33 cellular contexts compared by ENCODE assay signal in the genomic region with DNA sequence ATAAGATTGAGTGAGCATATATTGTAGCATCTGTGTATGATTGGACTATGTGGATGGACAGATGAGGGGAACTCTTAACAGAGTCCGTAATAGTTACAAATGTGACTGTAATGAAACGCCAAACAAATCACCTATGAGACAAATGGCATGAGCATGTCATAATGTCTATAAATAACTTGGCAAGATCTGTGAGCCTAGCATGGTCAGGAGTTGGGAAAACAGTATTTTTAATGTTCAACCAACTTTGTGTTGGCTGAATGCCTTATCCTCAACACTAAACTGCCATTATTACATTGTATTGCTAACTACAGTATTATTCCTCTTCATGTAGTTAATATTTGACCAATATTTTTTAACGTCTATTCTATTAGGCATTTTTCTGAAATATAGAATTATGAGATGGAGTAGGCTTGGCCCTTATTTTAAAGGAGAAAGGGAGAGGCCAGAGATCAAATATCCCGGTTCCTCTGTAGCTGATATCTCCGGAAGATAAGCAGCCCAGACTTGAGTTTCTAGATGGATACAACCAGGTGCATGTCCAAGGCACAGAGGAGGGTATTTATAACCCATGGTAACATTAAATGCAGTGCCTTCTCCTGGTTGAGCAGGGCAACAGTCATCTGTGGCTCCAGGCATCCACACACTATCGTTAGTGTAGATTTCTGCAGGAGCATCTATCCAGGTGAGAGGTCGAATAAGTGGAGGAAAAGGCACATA. TPM values are rescaled to one million over a fixed set of nuclear protein-coding genes. Genes with fewer than 3 reads are reported as not detected.
DNase-seq lines count a peak whose midpoint lies in the region; ATAC-seq, FAIRE-seq and TF ChIP-seq lines count a peak whose summit lies in the region.
"Had no signal": no experiment of that assay in that cellular context is flagged by ENCODE, and none has a peak within 500 bp of the region (broad histone marks: within the 10 kb centered on the region; RNA-seq: fewer than 3 reads in every experiment).

No MANE protein-coding gene starts in this region.

- H3K36me3 ChIP-seq in right lobe of liver: no peaks in the 10 kb centered on the region
- no peaks in the 10 kb centered on the region for H3K36me3 ChIP-seq in HepG2 (replicated peaks in 1 of 2; ENCODE audit: control insufficient read depth in 1 of 2, insufficient read depth in 2 of 2, low read length in 2 of 2)
- no peaks in the 10 kb centered on the region for H3K36me3 ChIP-seq in pancreas
- H3K36me3 ChIP-seq: BE2C, HAP-1 had no signal

- peak in 3 of 4 donors; percentile 50 to 91 (median 84) for ATAC-seq in right lobe of liver
- ATAC-seq in HepG2: no peak
- ATAC-seq in pancreas: peak; percentile 50 to 80 (median 78)
- ATAC-seq in HG03571 (IDR thresholded peaks at IDR 0.05; ENCODE audit: unreplicated experiment): no peak
- no peak for ATAC-seq in HG03095 (IDR thresholded peaks at IDR 0.05; ENCODE audit: unreplicated experiment)
- ATAC-seq: K562 had no signal

- H4K20me1 ChIP-seq in HepG2 (ENCODE audit: insufficient read depth, low read length): no peaks in the 10 kb centered on the region

- no peak for TF ChIP-seq POLR2A in right lobe of liver (IDR thresholded peaks at IDR 0.05)
- no peak for TF ChIP-seq POLR2A in HepG2 (IDR thresholded peaks at IDR 0.05; ENCODE audit: insufficient read depth in 1 of 2, low read depth in 2 of 2, low read length in 2 of 2)

- TF ChIP-seq EP300 in HepG2 (IDR thresholded peaks at IDR 0.05; ENCODE audit: low read depth in 2 of 2, low read length in 2 of 2) (no peak), HepG2 (CRISPR knock-in tag; IDR thresholded peaks at IDR 0.05; ENCODE audit: borderline replicate concordance) (no peak)

- H3K9me3 ChIP-seq in right lobe of liver (no peaks in the 10 kb centered on the region), HepG2 (ENCODE audit: low read length) (no peaks in the 10 kb centered on the region), pancreas (no peaks in the 10 kb centered on the region)
- H3K9me3 ChIP-seq: BE2C, HAP-1 had no signal

- no peak for TF ChIP-seq CTCF in right lobe of liver (IDR thresholded peaks at IDR 0.05)
- TF ChIP-seq CTCF in HepG2 (CRISPR knock-in tag; IDR thresholded peaks at IDR 0.05): no peak
- TF ChIP-seq CTCF in pancreas (IDR thresholded peaks at IDR 0.05): no peak

- H3K4me1 ChIP-seq in right lobe of liver (peaks cover 0 to 4% (median 0%) of the 10 kb centered on the region in 4 donors), HepG2 (ENCODE audit: insufficient read depth, low read length) (no peaks in the 10 kb centered on the region), pancreas (peaks cover 0 to 8% (median 6%) of the 10 kb centered on the region in 3 donors)
- H3K4me1 ChIP-seq: BE2C, HAP-1 had no signal

- no TSS peak for BruUV-seq in HepG2 (replicated peaks; lab: Mats Ljungman, UMichigan)

- POLR2A ChIA-PET in HepG2 (lab: Yijun Ruan, JAX): no interaction called here

- H3K27me3 ChIP-seq in right lobe of liver (peaks cover 0 to 6% of the 10 kb centered on the region in 2 donors), HepG2 (ENCODE audit: control insufficient read depth in 1 of 2, insufficient read depth in 2 of 2, low read length in 2 of 2) (peaks cover 0 to 9% of the 10 kb centered on the region in 2 experiments; a peak in 3 of 5 replicates), pancreas (no peaks in the 10 kb centered on the region)

- CTCF ChIA-PET in HepG2 (lab: Yijun Ruan, JAX; ENCODE audit: low intra/inter-chr PET ratio, low total read pairs): no interaction called here

- no peak overlapping the region for H3K9ac ChIP-seq in HepG2 (ENCODE audit: insufficient read depth, low read depth, low read length)

- H3K4me3 ChIP-seq in right lobe of liver: no peak overlapping the region
- H3K4me3 ChIP-seq in HepG2 (replicated peaks in 1 of 3; ENCODE audit: insufficient read depth in 1 of 3, low read depth in 2 of 3, low read length in 3 of 3): no peak overlapping the region
- H3K4me3 ChIP-seq in pancreas: no peak overlapping the region
- H3K4me3 ChIP-seq: HAP-1, K562, PC-9, SK-N-MC had no signal

- no peak overlapping the region for H3K27ac ChIP-seq in right lobe of liver
- H3K27ac ChIP-seq in HepG2 (ENCODE audit: extremely low read length, insufficient read depth, low read length): no peak overlapping the region
- no peak overlapping the region for H3K27ac ChIP-seq in pancreas
- H3K27ac ChIP-seq: 22Rv1, PC-9, SK-N-MC had no signal

- intact Hi-C loops in right lobe of liver (cut with DNase I) (no loop called here), HepG2 (cut with micrococcal nuclease; ENCODE audit: unreplicated experiment) (no loop called here), pancreas (cut with DNase I) (no loop called here)

- H3K4me2 ChIP-seq in HepG2 (ENCODE audit: low read depth, low read length): no peak overlapping the region
- H3K4me2 ChIP-seq: PC-9 had no signal

- TF ChIP-seq RAD21 in HepG2 (CRISPR knock-in tag; IDR thresholded peaks at IDR 0.05): no peak

- H2AFZ ChIP-seq in HepG2 (ENCODE audit: low read length): no peak overlapping the region
- H2AFZ ChIP-seq: PC-9 had no signal

- DNase-seq in right lobe of liver (no peak), HepG2 (ENCODE audit: low spot score) (no peak), kidney glomerular epithelial cell (lab: John Stamatoyannopoulos, UW) (peak; percentile 50), pancreas (no peak), NCI-H2029 treated with DMSO at 0.1 percent for 48 hours (lab: John Stamatoyannopoulos, UW) (no peak)
- DNase-seq: BE2C; CD8-positive, alpha-beta memory T cell; DMS 273 treated with DMSO at 0.1 percent for 48 hours; DMS79; EL; GDM1; GOT3; HFFc6; Kasumi-1; MV-4-11; NCI-H1105; NCI-H146; NCI-H1930; NCI-H2227 treated with DMSO at 0.1 percent for 48 hours; NCI-H526 treated with DMSO at 0.1 percent for 48 hours; PC-9; Right ventricle myocardium superior; RPMI8226 had no signal

- 43% methylated on average over 7 of the region's 7 CpGs for WGBS in right lobe of liver (ENCODE audit: insufficient coverage, low coverage, low lambda C conversion rate, missing lambda C conversion rate)
- 23% methylated on average over 7 of the region's 7 CpGs for WGBS in HepG2 (ENCODE audit: low lambda C conversion rate)
- WGBS in pancreas, 2 donors: 36 to 38% methylated on average over 7 of the region's 7 CpGs

- no peaks in the 10 kb centered on the region for H3K79me2 ChIP-seq in HepG2 (ENCODE audit: insufficient read depth, low read length)

- in situ Hi-C loops in HepG2 (cut with HindIII; ENCODE audit: extremely low pct_ligation_motif_present, low pct_unique_long_range_greater_than_20kb): no loop called here

- FAIRE-seq in HepG2 (lab: Jason Lieb, UNC) (no peak), pancreas (lab: Jason Lieb, UNC) (no peak)
- FAIRE-seq: GM12891, K562 had no signal

RNA-seq across cellular contexts. Expression of gene PF4, which starts 32.7 kb away (rescaled TPM):
- total RNA-seq in right lobe of liver (1 to 10 TPM in 3 of 6 experiments, under 1 TPM in 1, not detected in 2; 0.74 to 2.2 (median 1.5) TPM), HepG2 (2016; rRNA removed; fragmentation: Illumina TruSeq; extraction: Trizol) (not detected in 2 replicates), pancreas (not detected)
- not detected in 2 replicates for total RNA-seq in HepG2 (2016; cell fraction: cytosol; rRNA removed; fragmentation: Illumina TruSeq; extraction: Trizol; ENCODE audit: low read depth)
- total RNA-seq in HepG2 (2016; cell fraction: insoluble cytoplasmic fraction; rRNA removed; fragmentation: Illumina TruSeq; extraction: Trizol): not detected in 2 replicates
- not detected in 2 replicates for total RNA-seq in HepG2 (2016; cell fraction: membrane; rRNA removed; fragmentation: Illumina TruSeq; extraction: Trizol)
- total RNA-seq in HepG2 (2016; cell fraction: nucleus; rRNA removed; fragmentation: Illumina TruSeq; extraction: Trizol): not detected in 2 replicates
- polyA plus RNA-seq in HepG2 (2011; rRNA removed) (not detected in 2 replicates), pancreas (under 1 TPM in 1 of 2 donors, not detected in 1; 0.19 TPM)
- not detected in 2 replicates for polyA plus RNA-seq in HepG2 (2011; cell fraction: cytosol; rRNA removed)
- not detected in 2 replicates for polyA plus RNA-seq in HepG2 (2011; cell fraction: nucleus; rRNA removed)
- not detected in 2 replicates for polyA plus RNA-seq in HepG2 (2012)
- not detected in 2 replicates for polyA plus RNA-seq in HepG2 (2016; cell fraction: cytosol; fragmentation: Illumina TruSeq; extraction: Trizol; ENCODE audit: low read depth)
- not detected in 2 replicates for polyA plus RNA-seq in HepG2 (2016; cell fraction: insoluble cytoplasmic fraction; fragmentation: Illumina TruSeq; extraction: Trizol; ENCODE audit: low read depth)
- polyA plus RNA-seq in HepG2 (2016; cell fraction: membrane; fragmentation: Illumina TruSeq; extraction: Trizol; ENCODE audit: low read depth): not detected in 2 replicates
- not detected in 2 replicates for polyA plus RNA-seq in HepG2 (2016; cell fraction: nucleus; fragmentation: Illumina TruSeq; extraction: Trizol; ENCODE audit: insufficient read depth, low read depth)
- polyA minus RNA-seq in HepG2 (2011; rRNA and poly(A)+ RNA removed; ENCODE audit: low replicate concordance): not detected in 2 replicates
- not detected in 2 replicates for polyA minus RNA-seq in HepG2 (2011; cell fraction: cytosol; rRNA and poly(A)+ RNA removed)
- not detected in 2 replicates for polyA minus RNA-seq in HepG2 (2011; cell fraction: nucleus; rRNA and poly(A)+ RNA removed)
- total RNA-seq: CD8-positive, alpha-beta memory T cell; HT1080; K562; MCF 10A; NCI-H460; PC-9; Right ventricle myocardium superior had no signal
- polyA plus RNA-seq: CD8-positive, alpha-beta memory T cell had no signal

RNA-seq across cellular contexts. Expression of gene PPBP, which starts 38.8 kb away (rescaled TPM):
- total RNA-seq in right lobe of liver (1 to 10 TPM in 3 of 6 experiments, under 1 TPM in 2, not detected in 1; 0.42 to 8.5 (median 1.2) TPM), HepG2 (2016; rRNA removed; fragmentation: Illumina TruSeq; extraction: Trizol) (not detected in 2 replicates), pancreas (under 1 TPM in 1 of 6 donors, not detected in 5; 0.31 TPM)
- not detected in 2 replicates for total RNA-seq in HepG2 (2016; cell fraction: cytosol; rRNA removed; fragmentation: Illumina TruSeq; extraction: Trizol; ENCODE audit: low read depth)
- not detected in 2 replicates for total RNA-seq in HepG2 (2016; cell fraction: insoluble cytoplasmic fraction; rRNA removed; fragmentation: Illumina TruSeq; extraction: Trizol)
- total RNA-seq in HepG2 (2016; cell fraction: membrane; rRNA removed; fragmentation: Illumina TruSeq; extraction: Trizol): not detected in 2 replicates
- not detected in 2 replicates for total RNA-seq in HepG2 (2016; cell fraction: nucleus; rRNA removed; fragmentation: Illumina TruSeq; extraction: Trizol)
- polyA plus RNA-seq in HepG2 (2011; rRNA removed) (not detected in 2 replicates), pancreas (not detected)
- not detected in 2 replicates for polyA plus RNA-seq in HepG2 (2011; cell fraction: cytosol; rRNA removed)
- not detected in 2 replicates for polyA plus RNA-seq in HepG2 (2011; cell fraction: nucleus; rRNA removed)
- polyA plus RNA-seq in HepG2 (2012): not detected in 2 replicates
- not detected in 2 replicates for polyA plus RNA-seq in HepG2 (2016; cell fraction: cytosol; fragmentation: Illumina TruSeq; extraction: Trizol; ENCODE audit: low read depth)
- not detected in 2 replicates for polyA plus RNA-seq in HepG2 (2016; cell fraction: insoluble cytoplasmic fraction; fragmentation: Illumina TruSeq; extraction: Trizol; ENCODE audit: low read depth)
- polyA plus RNA-seq in HepG2 (2016; cell fraction: membrane; fragmentation: Illumina TruSeq; extraction: Trizol; ENCODE audit: low read depth): not detected in 2 replicates
- not detected in 2 replicates for polyA plus RNA-seq in HepG2 (2016; cell fraction: nucleus; fragmentation: Illumina TruSeq; extraction: Trizol; ENCODE audit: insufficient read depth, low read depth)
- not detected in 2 replicates for polyA minus RNA-seq in HepG2 (2011; rRNA and poly(A)+ RNA removed; ENCODE audit: low replicate concordance)
- not detected in 2 replicates for polyA minus RNA-seq in HepG2 (2011; cell fraction: cytosol; rRNA and poly(A)+ RNA removed)
- not detected in 2 replicates for polyA minus RNA-seq in HepG2 (2011; cell fraction: nucleus; rRNA and poly(A)+ RNA removed)
- total RNA-seq: CD8-positive, alpha-beta memory T cell; HFFc6; HT1080; MCF 10A; NCI-H460; PC-9 had no signal
- polyA plus RNA-seq: CD8-positive, alpha-beta memory T cell had no signal

RNA-seq across cellular contexts. Expression of gene CXCL5, which starts 49.3 kb away (rescaled TPM):
- total RNA-seq in right lobe of liver (under 1 TPM in 3 of 6 experiments, not detected in 3; 0.10 to 1.00 (median 0.19) TPM), HepG2 (2016; rRNA removed; fragmentation: Illumina TruSeq; extraction: Trizol) (not detected in 2 replicates), pancreas (1 to 10 TPM in 2 of 6 donors, under 1 TPM in 4; 0.09 to 9.4 (median 0.38) TPM)
- not detected in 2 replicates for total RNA-seq in HepG2 (2016; cell fraction: cytosol; rRNA removed; fragmentation: Illumina TruSeq; extraction: Trizol; ENCODE audit: low read depth)
- total RNA-seq in HepG2 (2016; cell fraction: insoluble cytoplasmic fraction; rRNA removed; fragmentation: Illumina TruSeq; extraction: Trizol): not detected in 2 replicates
- total RNA-seq in HepG2 (2016; cell fraction: membrane; rRNA removed; fragmentation: Illumina TruSeq; extraction: Trizol): not detected in 2 replicates
- total RNA-seq in HepG2 (2016; cell fraction: nucleus; rRNA removed; fragmentation: Illumina TruSeq; extraction: Trizol): not detected in 2 replicates
- polyA plus RNA-seq in HepG2 (2011; rRNA removed) (0.03 TPM in 1 of 2 replicates, not detected in the other), pancreas (under 1 TPM; 0.19 to 0.23 TPM)
- not detected in 2 replicates for polyA plus RNA-seq in HepG2 (2011; cell fraction: cytosol; rRNA removed)
- polyA plus RNA-seq in HepG2 (2011; cell fraction: nucleus; rRNA removed): not detected in 2 replicates
- not detected in 2 replicates for polyA plus RNA-seq in HepG2 (2012)
- not detected in 2 replicates for polyA plus RNA-seq in HepG2 (2016; cell fraction: cytosol; fragmentation: Illumina TruSeq; extraction: Trizol; ENCODE audit: low read depth)
- polyA plus RNA-seq in HepG2 (2016; cell fraction: insoluble cytoplasmic fraction; fragmentation: Illumina TruSeq; extraction: Trizol; ENCODE audit: low read depth): not detected in 2 replicates
- not detected in 2 replicates for polyA plus RNA-seq in HepG2 (2016; cell fraction: membrane; fragmentation: Illumina TruSeq; extraction: Trizol; ENCODE audit: low read depth)
- not detected in 2 replicates for polyA plus RNA-seq in HepG2 (2016; cell fraction: nucleus; fragmentation: Illumina TruSeq; extraction: Trizol; ENCODE audit: insufficient read depth, low read depth)
- polyA minus RNA-seq in HepG2 (2011; rRNA and poly(A)+ RNA removed; ENCODE audit: low replicate concordance): not detected in 2 replicates
- polyA minus RNA-seq in HepG2 (2011; cell fraction: cytosol; rRNA and poly(A)+ RNA removed): not detected in 2 replicates
- not detected in 2 replicates for polyA minus RNA-seq in HepG2 (2011; cell fraction: nucleus; rRNA and poly(A)+ RNA removed)
- total RNA-seq: CD8-positive, alpha-beta memory T cell; K562; PC-9 had no signal
- polyA plus RNA-seq: CD8-positive, alpha-beta memory T cell; K562 had no signal

Comparison
In these comparisons a context has a peak if more than half of its experiments do, and no peak if none do; other contexts are left out.
1. ATAC-seq: peak in right lobe of liver (3 of 4) and pancreas (4 of 4); none in HepG2 (single experiment), HG03571 (single experiment) and HG03095 (single experiment).